In the genomic region with DNA sequence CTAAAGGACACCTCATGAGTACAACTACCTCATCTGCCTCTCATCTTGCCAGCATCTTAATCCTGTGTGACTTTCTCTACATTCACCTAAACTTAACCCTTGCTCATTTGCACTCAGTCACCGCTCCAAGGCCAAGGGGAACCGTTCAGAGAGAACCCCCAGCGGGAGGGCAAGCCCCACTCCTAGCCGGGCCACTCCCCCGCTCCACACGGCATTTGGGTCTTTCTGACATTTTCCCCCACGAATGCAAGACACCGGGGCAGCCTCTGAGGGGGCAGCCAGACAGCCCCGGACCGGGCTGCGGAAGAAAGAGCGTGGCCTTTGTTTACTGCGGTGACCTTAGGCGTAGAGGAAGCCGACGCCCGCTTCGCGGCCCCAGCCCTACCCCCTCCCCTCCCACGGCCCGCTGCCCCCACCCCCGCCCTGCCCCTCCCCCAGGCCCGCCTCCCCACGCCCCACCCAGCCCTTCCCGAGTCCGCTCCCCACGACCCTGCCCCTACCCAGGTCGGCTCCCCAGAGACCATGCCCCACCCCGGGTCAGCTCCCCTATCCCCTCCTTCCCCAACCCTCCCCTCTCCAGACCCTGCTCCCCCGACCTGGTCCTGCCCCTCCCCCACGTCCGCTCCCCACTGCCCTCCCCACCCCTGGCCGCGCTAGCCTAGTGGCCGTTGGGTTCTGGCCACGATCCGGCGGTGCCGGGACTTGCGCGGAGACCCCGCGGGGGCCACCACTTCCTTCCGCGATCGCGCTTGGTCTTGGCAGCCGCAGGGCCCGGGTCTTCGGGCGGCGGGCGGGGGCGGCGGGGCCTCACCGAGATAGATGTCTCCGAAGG, we compare ENCODE assay signal across 8 cellular contexts. TPM values are rescaled to one million over a fixed set of nuclear protein-coding genes. Genes with fewer than 3 reads are reported as not detected.
DNase-seq lines count a peak whose midpoint lies in the region; ATAC-seq and TF ChIP-seq lines count a peak whose summit lies in the region.

No MANE protein-coding gene starts in this region.

- H3K9me3 ChIP-seq in esophagus (ENCODE audit: control insufficient read depth in 2 of 2, insufficient read depth in 1 of 2, low read depth in 1 of 2, low read length in 1 of 2) (no peaks in the 10 kb centered on the region), vagina (no peaks in the 10 kb centered on the region)

- peaks cover 1% of the 10 kb centered on the region for H3K27me3 Mint-ChIP-seq in activated CD8-positive, alpha-beta T cell treated with anti-CD3 and anti-CD28 coated beads, Interleukin-2, amount 10 ng/mL, durations not matched to agents 7 days and 5 days (ENCODE audit: low read depth)
- no peaks in the 10 kb centered on the region for H3K27me3 Mint-ChIP-seq in natural killer cell (ENCODE audit: low read depth in 2 of 2)

- H3K4me1 ChIP-seq in esophagus (ENCODE audit: control insufficient read depth in 2 of 2, insufficient read depth in 2 of 2, low read length in 1 of 2) (peaks cover 2 to 35% of the 10 kb centered on the region in 2 donors), vagina (peaks cover 67% of the 10 kb centered on the region)

- intact Hi-C loops in natural killer cell (cut with micrococcal nuclease) (loop anchor here (1.0 to 5.0 kb wide), 3 partner anchors 16 to 35 kb away; no protein-coding TSS in a partner anchor), vagina (cut with DNase I) (no loop called here)

- peak overlapping the region; percentile 86 for H3K4me3 Mint-ChIP-seq in activated CD8-positive, alpha-beta T cell treated with anti-CD3 and anti-CD28 coated beads, Interleukin-2, amount 10 ng/mL, durations not matched to agents 7 days and 5 days
- H3K4me3 Mint-ChIP-seq in natural killer cell = peak overlapping the region; percentile 91

- H3K27ac ChIP-seq in esophagus (ENCODE audit: low read depth in 2 of 2, low read length in 1 of 2) = peak overlapping the region; percentile 95 to 98
- H3K27ac ChIP-seq in vagina = peak overlapping the region; percentile 98

- CTCF ChIA-PET in activated CD8-positive, alpha-beta T cell treated with anti-CD3 and anti-CD28 coated beads, Interleukin-2, amount 10 ng/mL, durations not matched to agents 7 days and 5 days (lab: Charles Lee) = interaction anchor here (1.3 kb wide), 1 partner anchor 34 kb away, joined by 4 read pairs; no protein-coding TSS in a partner anchor

- no peaks in the 10 kb centered on the region for H3K9me3 Mint-ChIP-seq in activated CD8-positive, alpha-beta T cell treated with anti-CD3 and anti-CD28 coated beads, Interleukin-2, amount 10 ng/mL, durations not matched to agents 7 days and 5 days (ENCODE audit: insufficient read depth)
- no peaks in the 10 kb centered on the region for H3K9me3 Mint-ChIP-seq in natural killer cell

- WGBS in esophagus, 2 donors = 1% methylated on average over 47 to 53 of the region's 57 CpGs

- H3K4me1 Mint-ChIP-seq in activated CD8-positive, alpha-beta T cell treated with anti-CD3 and anti-CD28 coated beads, Interleukin-2, amount 10 ng/mL, durations not matched to agents 7 days and 5 days (ENCODE audit: low read depth) = peaks cover 46% of the 10 kb centered on the region
- peaks cover 45 to 51% of the 10 kb centered on the region in 2 donors for H3K4me1 Mint-ChIP-seq in natural killer cell

- peak overlapping the region; percentile 64 for H3K4me3 ChIP-seq in Jurkat, Clone E6-1 (ENCODE audit: low read length)
- H3K4me3 ChIP-seq in esophagus (ENCODE audit: low read depth in 1 of 2, low read length in 2 of 2) (peak overlapping the region; percentile 77 to 89), vagina (peak overlapping the region; percentile 57 to 90)

- TF ChIP-seq CTCF in natural killer cell (IDR thresholded peaks at IDR 0.05) = no peak
- TF ChIP-seq CTCF in vagina (IDR thresholded peaks at IDR 0.05) = no peak

- POLR2A ChIA-PET in activated CD8-positive, alpha-beta T cell treated with anti-CD3 and anti-CD28 coated beads, Interleukin-2, amount 10 ng/mL, durations not matched to agents 7 days and 5 days (lab: Charles Lee) = interaction anchor here (0.5 to 3.3 kb wide), 7 partner anchors 19 to 66 kb away, joined by 3 to 26 read pairs (median 4); a partner anchor contains a TSS

- TF ChIP-seq POLR2A in vagina (IDR thresholded peaks at IDR 0.05) = no peak

- peaks cover 41% of the 10 kb centered on the region for H3K36me3 Mint-ChIP-seq in activated CD8-positive, alpha-beta T cell treated with anti-CD3 and anti-CD28 coated beads, Interleukin-2, amount 10 ng/mL, durations not matched to agents 7 days and 5 days (ENCODE audit: low read depth)
- no peaks in the 10 kb centered on the region for H3K36me3 Mint-ChIP-seq in natural killer cell

- H3K27me3 ChIP-seq in esophagus (ENCODE audit: control insufficient read depth in 1 of 2, insufficient read depth in 2 of 2, low read length in 2 of 2) = no peaks in the 10 kb centered on the region
- H3K27me3 ChIP-seq in vagina = no peaks in the 10 kb centered on the region

- peaks cover 4 to 20% of the 10 kb centered on the region in 2 donors for H3K36me3 ChIP-seq in esophagus (ENCODE audit: control insufficient read depth in 2 of 2, insufficient read depth in 2 of 2, low read length in 1 of 2)
- H3K36me3 ChIP-seq in vagina = peaks cover 0 to 15% of the 10 kb centered on the region in 2 donors

- ATAC-seq in GM19023 (IDR thresholded peaks at IDR 0.05; ENCODE audit: unreplicated experiment) = peak; percentile 20
- peak; percentile 16 for ATAC-seq in activated CD8-positive, alpha-beta T cell treated with anti-CD3 and anti-CD28 coated beads, Interleukin-2, amount 10 ng/mL, durations not matched to agents 7 days and 5 days
- ATAC-seq in natural killer cell = peak; percentile 35 to 61 (median 49)
- ATAC-seq in HG03378 (IDR thresholded peaks at IDR 0.05; ENCODE audit: unreplicated experiment) = no peak

- DNase-seq in Jurkat, Clone E6-1 (ENCODE audit: low read depth, low spot score) = no peak
- DNase-seq in activated CD8-positive, alpha-beta T cell treated with anti-CD3 and anti-CD28 coated beads, Interleukin-2, amount 10 ng/mL, durations not matched to agents 7 days and 5 days = peak; percentile 52
- DNase-seq in natural killer cell (peak; percentile 51), vagina (ENCODE audit: extremely low spot score in 2 of 2) (no peak), NCI-H1436 treated with DMSO at 0.1 percent for 48 hours (lab: John Stamatoyannopoulos, UW) (no peak)

- peak overlapping the region; percentile 99 for H3K27ac Mint-ChIP-seq in activated CD8-positive, alpha-beta T cell treated with anti-CD3 and anti-CD28 coated beads, Interleukin-2, amount 10 ng/mL, durations not matched to agents 7 days and 5 days
- peak overlapping the region; percentile 87 to 91 for H3K27ac Mint-ChIP-seq in natural killer cell

RNA-seq across cellular contexts. Expression of a gene that starts 0.8 kb away (rescaled TPM):
- 98.1 TPM for polyA plus RNA-seq in Jurkat, Clone E6-1 (2012; ENCODE audit: insufficient read depth, insufficient read length)
- 100 to 1,000 TPM in 1 of 2 experiments, 10 to 100 TPM in 1; 99.5 to 111 TPM for total RNA-seq in activated CD8-positive, alpha-beta T cell treated with anti-CD3 and anti-CD28 coated beads, Interleukin-2, amount 10 ng/mL, durations not matched to agents 7 days and 5 days
- 10 to 100 TPM; 63.7 to 79.6 TPM for polyA plus RNA-seq in esophagus
- total RNA-seq in natural killer cell (100 to 1,000 TPM; 423 to 475 (median 468) TPM), vagina (67.8 TPM)

RNA-seq across cellular contexts. Expression of a gene that starts 43.9 kb away (rescaled TPM):
- polyA plus RNA-seq in Jurkat, Clone E6-1 (2012; ENCODE audit: insufficient read depth, insufficient read length) = 46.4 TPM
- total RNA-seq in activated CD8-positive, alpha-beta T cell treated with anti-CD3 and anti-CD28 coated beads, Interleukin-2, amount 10 ng/mL, durations not matched to agents 7 days and 5 days = 100 to 1,000 TPM; 257 to 264 TPM
- 10 to 100 TPM; 17.5 to 41.0 TPM for polyA plus RNA-seq in esophagus
- total RNA-seq in natural killer cell (100 to 1,000 TPM; 172 to 365 (median 296) TPM), vagina (21.1 TPM)

RNA-seq across cellular contexts. Expression of a gene that starts 44.7 kb away (rescaled TPM):
- 165 TPM for polyA plus RNA-seq in Jurkat, Clone E6-1 (2012; ENCODE audit: insufficient read depth, insufficient read length)
- 100 to 1,000 TPM; 334 to 355 TPM for total RNA-seq in activated CD8-positive, alpha-beta T cell treated with anti-CD3 and anti-CD28 coated beads, Interleukin-2, amount 10 ng/mL, durations not matched to agents 7 days and 5 days
- 1 to 10 TPM; 2.6 to 3.1 TPM for polyA plus RNA-seq in esophagus
- total RNA-seq in natural killer cell (100 to 1,000 TPM; 464 to 564 (median 522) TPM), vagina (5.2 TPM)

Comparison
In these comparisons a context has a peak if more than half of its experiments do, and no peak if none do; other contexts are left out.
1. DNase-seq: peak in activated CD8-positive, alpha-beta T cell treated with anti-CD3 and anti-CD28 coated beads, Interleukin-2, amount 10 ng/mL, durations not matched to agents 7 days and 5 days (single experiment) and natural killer cell (single experiment); none in Jurkat, Clone E6-1 (single experiment), vagina (0 of 2) and NCI-H1436 treated with DMSO at 0.1 percent for 48 hours (single experiment).
2. RNA of a gene that starts 44.7 kb away (total RNA-seq): 464 to 564 TPM in natural killer cell and 334 to 355 TPM in activated CD8-positive, alpha-beta T cell treated with anti-CD3 and anti-CD28 coated beads, Interleukin-2, amount 10 ng/mL, durations not matched to agents 7 days and 5 days; 5.2 TPM in vagina (single experiment); every median in the first group is over 10 times any median in the second.
3. Peak in every context shown above with its lines, with median percentiles within 50 percentile points of each other: H3K4me3 ChIP-seq.